ENCODE assay signal across 7 cellular contexts in the genomic region with DNA sequence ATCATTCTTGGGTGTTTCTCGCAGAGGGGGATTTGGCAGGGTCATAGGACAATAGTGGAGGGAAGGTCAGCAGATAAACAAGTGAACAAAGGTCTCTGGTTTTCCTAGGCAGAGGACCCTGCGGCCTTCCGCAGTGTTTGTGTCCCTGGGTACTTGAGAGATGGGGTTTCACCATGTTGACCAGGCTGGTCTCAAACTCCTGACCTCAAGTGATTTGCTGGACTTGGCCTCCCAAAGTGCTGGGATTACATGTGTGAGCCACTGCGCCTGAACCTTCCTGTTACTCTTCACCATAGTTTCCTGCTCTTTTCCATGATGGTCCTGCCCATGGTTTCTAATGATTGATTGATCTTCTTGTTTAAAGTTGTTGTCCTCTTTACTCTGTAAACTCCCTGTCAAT.
A peak's percentile ranks its signal among the peaks of the same experiment; 100 is the strongest.
DNase-seq lines count a peak whose midpoint lies in the region; ATAC-seq, FAIRE-seq and TF ChIP-seq lines count a peak whose summit lies in the region.
"Not testable (repeated sequence)": the region's sequence is repeated elsewhere in the genome, so short reads cannot be mapped to it uniquely, and the experiment has no call there.

No MANE protein-coding gene starts in this region.

- H4K20me1 ChIP-seq in HepG2 (ENCODE audit: insufficient read depth, low read length): not testable (repeated sequence)

- CTCF ChIA-PET in Caco-2 (lab: Charles Lee); Panc1 (lab: Charles Lee); HepG2 (lab: Yijun Ruan, JAX; ENCODE audit: low intra/inter-chr PET ratio, low total read pairs): not testable (repeated sequence)

- not testable (repeated sequence) for H3K9me3 ChIP-seq in Caco-2; Panc1 (ENCODE audit: control insufficient read depth, insufficient read depth, low read depth, low read length); HepG2 (ENCODE audit: low read length); parathyroid adenoma (ENCODE audit: control insufficient read depth, low read length)

- H3K27ac Mint-ChIP-seq in Caco-2 (ENCODE audit: unreplicated experiment): peak overlapping the region; percentile 3
- peak overlapping the region; percentile 1 for H3K27ac Mint-ChIP-seq in activated naive CD4-positive, alpha-beta T cell treated with anti-CD3 and anti-CD28 coated beads, Interleukin-2, amount 50 U/mL, for 24 hours
- peak overlapping the region; percentile 42 for H3K27ac Mint-ChIP-seq in stimulated activated memory B cell treated with anti-CD40 and anti-IgM and Interleukin-4, amounts not matched to agents 10 μg/mL and 1 μg/mL and 100 μg/mL, for 72 hours

- H3K4me3 ChIP-seq in Caco-2 (ENCODE audit: low read depth, low read length); Panc1 (ENCODE audit: low read depth in 2 of 2, low read length in 2 of 2); HepG2 (replicated peaks in 1 of 3; ENCODE audit: insufficient read depth in 1 of 3, low read depth in 2 of 3, low read length in 3 of 3); parathyroid adenoma (ENCODE audit: low read depth, low read length): not testable (repeated sequence)

- H3K36me3 Mint-ChIP-seq in Caco-2 (ENCODE audit: insufficient read depth, unreplicated experiment); activated naive CD4-positive, alpha-beta T cell treated with anti-CD3 and anti-CD28 coated beads, Interleukin-2, amount 50 U/mL, for 24 hours; stimulated activated memory B cell treated with anti-CD40 and anti-IgM and Interleukin-4, amounts not matched to agents 10 μg/mL and 1 μg/mL and 100 μg/mL, for 72 hours: not testable (repeated sequence)

- WGBS in HepG2 (ENCODE audit: low lambda C conversion rate): 44% methylated on average over 4 of the region's 4 CpGs

- H3K27me3 Mint-ChIP-seq in Caco-2 (ENCODE audit: insufficient read depth, unreplicated experiment); activated naive CD4-positive, alpha-beta T cell treated with anti-CD3 and anti-CD28 coated beads, Interleukin-2, amount 50 U/mL, for 24 hours; stimulated activated memory B cell treated with anti-CD40 and anti-IgM and Interleukin-4, amounts not matched to agents 10 μg/mL and 1 μg/mL and 100 μg/mL, for 72 hours: not testable (repeated sequence)

- in situ Hi-C loops in Panc1 (cut with HindIII; ENCODE audit: low pct_unique_long_range_greater_than_20kb, low sequenced_read_pairs); HepG2 (cut with HindIII; ENCODE audit: extremely low pct_ligation_motif_present, low pct_unique_long_range_greater_than_20kb): not testable (repeated sequence)

- not testable (repeated sequence) for H3K4me2 ChIP-seq in HepG2 (ENCODE audit: low read depth, low read length); parathyroid adenoma (ENCODE audit: low read length)

- TF ChIP-seq CTCF in Caco-2 (IDR thresholded peaks at IDR 0.05; ENCODE audit: insufficient read depth in 1 of 2, low read depth in 1 of 2, low read length in 1 of 2, severe bottlenecking in 1 of 2, unreplicated experiment in 1 of 2); Panc1 (IDR thresholded peaks at IDR 0.05); VCaP (conservative IDR thresholded peaks at IDR 0.05); HepG2 (CRISPR knock-in tag; IDR thresholded peaks at IDR 0.05); parathyroid adenoma (IDR thresholded peaks at IDR 0.05): not testable (repeated sequence)

- POLR2A ChIA-PET in Caco-2 (lab: Charles Lee); Panc1 (lab: Charles Lee); HepG2 (lab: Yijun Ruan, JAX): not testable (repeated sequence)

- TF ChIP-seq POLR2A in HepG2 (IDR thresholded peaks at IDR 0.05; ENCODE audit: insufficient read depth in 1 of 2, low read depth in 2 of 2, low read length in 2 of 2): not testable (repeated sequence)

- TF ChIP-seq RAD21 in HepG2 (CRISPR knock-in tag; IDR thresholded peaks at IDR 0.05): not testable (repeated sequence)

- not testable (repeated sequence) for H3K27me3 ChIP-seq in Caco-2 (replicated peaks; ENCODE audit: control insufficient read depth, insufficient read depth, low read length); Panc1 (ENCODE audit: control insufficient read depth, insufficient read depth, low read length); HepG2 (ENCODE audit: control insufficient read depth in 1 of 2, insufficient read depth in 2 of 2, low read length in 2 of 2); parathyroid adenoma (ENCODE audit: control insufficient read depth, insufficient read depth, low read length)

- TF ChIP-seq EP300 in HepG2 (IDR thresholded peaks at IDR 0.05; ENCODE audit: low read depth in 2 of 2, low read length in 2 of 2); HepG2 (CRISPR knock-in tag; IDR thresholded peaks at IDR 0.05; ENCODE audit: borderline replicate concordance): not testable (repeated sequence)

- H3K27ac ChIP-seq in Panc1 (ENCODE audit: low read length) (peak overlapping the region; percentile 98), VCaP (peak overlapping the region; percentile 99; the same call in 1 of the 2 replicates), parathyroid adenoma (peak overlapping the region; percentile 99)
- H3K27ac ChIP-seq in HepG2 (ENCODE audit: extremely low read length, insufficient read depth, low read length): not testable (repeated sequence)

- H3K4me1 ChIP-seq in Caco-2 (peaks cover 42% of the 10 kb centered on the region), Panc1 (ENCODE audit: control insufficient read depth, insufficient read depth, low read length) (peaks cover 54% of the 10 kb centered on the region), HepG2 (ENCODE audit: insufficient read depth, low read length) (peaks cover 76% of the 10 kb centered on the region), parathyroid adenoma (peaks cover 46% of the 10 kb centered on the region)

- not testable (repeated sequence) for BruUV-seq in Caco-2 (replicated peaks; lab: Mats Ljungman, UMichigan); Panc1 (replicated peaks; lab: Mats Ljungman, UMichigan); HepG2 (replicated peaks; lab: Mats Ljungman, UMichigan)

- not testable (repeated sequence) for FAIRE-seq in HepG2 (lab: Jason Lieb, UNC)

- intact Hi-C loops in Caco-2 (cut with micrococcal nuclease; ENCODE audit: unreplicated experiment); Panc1 (cut with micrococcal nuclease; ENCODE audit: unreplicated experiment); HepG2 (cut with micrococcal nuclease; ENCODE audit: unreplicated experiment): not testable (repeated sequence)

- not testable (repeated sequence) for H3K79me2 ChIP-seq in HepG2 (ENCODE audit: insufficient read depth, low read length); parathyroid adenoma

- H3K4me1 Mint-ChIP-seq in Caco-2 (ENCODE audit: low read depth, unreplicated experiment): peaks cover 61% of the 10 kb centered on the region
- peaks cover 55% of the 10 kb centered on the region for H3K4me1 Mint-ChIP-seq in activated naive CD4-positive, alpha-beta T cell treated with anti-CD3 and anti-CD28 coated beads, Interleukin-2, amount 50 U/mL, for 24 hours
- peaks cover 41% of the 10 kb centered on the region for H3K4me1 Mint-ChIP-seq in stimulated activated memory B cell treated with anti-CD40 and anti-IgM and Interleukin-4, amounts not matched to agents 10 μg/mL and 1 μg/mL and 100 μg/mL, for 72 hours

- H3K9ac ChIP-seq in HepG2 (ENCODE audit: insufficient read depth, low read depth, low read length); parathyroid adenoma: not testable (repeated sequence)

- DNase-seq in Caco-2; Panc1 (ENCODE audit: low read depth, low spot score); HepG2 (ENCODE audit: low spot score): not testable (repeated sequence)

- H3K9me3 Mint-ChIP-seq in Caco-2 (ENCODE audit: unreplicated experiment); activated naive CD4-positive, alpha-beta T cell treated with anti-CD3 and anti-CD28 coated beads, Interleukin-2, amount 50 U/mL, for 24 hours; stimulated activated memory B cell treated with anti-CD40 and anti-IgM and Interleukin-4, amounts not matched to agents 10 μg/mL and 1 μg/mL and 100 μg/mL, for 72 hours: not testable (repeated sequence)

- not testable (repeated sequence) for H3K4me3 Mint-ChIP-seq in Caco-2 (ENCODE audit: unreplicated experiment); activated naive CD4-positive, alpha-beta T cell treated with anti-CD3 and anti-CD28 coated beads, Interleukin-2, amount 50 U/mL, for 24 hours; stimulated activated memory B cell treated with anti-CD40 and anti-IgM and Interleukin-4, amounts not matched to agents 10 μg/mL and 1 μg/mL and 100 μg/mL, for 72 hours

- H2AFZ ChIP-seq in HepG2 (ENCODE audit: low read length); parathyroid adenoma: not testable (repeated sequence)

- not testable (repeated sequence) for ATAC-seq in Panc1; HepG2; stimulated activated memory B cell treated with anti-CD40 and anti-IgM and Interleukin-4, amounts not matched to agents 10 μg/mL and 1 μg/mL and 100 μg/mL, for 72 hours

- H3K36me3 ChIP-seq in Caco-2 (ENCODE audit: control insufficient read depth, insufficient read depth, low read length); Panc1 (ENCODE audit: control insufficient read depth, insufficient read depth, low read length); HepG2 (replicated peaks in 1 of 2; ENCODE audit: control insufficient read depth in 1 of 2, insufficient read depth in 2 of 2, low read length in 2 of 2); parathyroid adenoma (ENCODE audit: control insufficient read depth, insufficient read depth, low read length): not testable (repeated sequence)

TF ChIP-seq in HepG2, 621 proteins besides CTCF, POLR2A, EP300 and RAD21 (continues in another document):
- TF ChIP-seq ZNF546 (CRISPR knock-in tag; conservative IDR thresholded peaks at IDR 0.05) (0 out of 2 replicates have a peak, but pooled peaks have one; percentile 46), BCL6 (CRISPR knock-in tag; IDR thresholded peaks at IDR 0.05) (peak; percentile 80), TARDBP (CRISPR knock-in tag; IDR thresholded peaks at IDR 0.05) (peak; percentile 53; the same call in 1 of the 2 replicates)
